Comparison of ENCODE assay signal across 1 cellular context in genomic region chr14:70004791-70005190, GRCh38.
TF ChIP-seq lines count a peak whose summit lies in the region.

No MANE protein-coding gene starts in this region.

TF ChIP-seq in HepG2, 621 proteins besides CTCF, POLR2A, EP300 and RAD21 (continued from another document):
- TF ChIP-seq HOXA9 (CRISPR knock-in tag; IDR thresholded peaks at IDR 0.05; ENCODE audit: borderline replicate concordance) (0 out of 2 replicates have a peak, but pooled peaks have one; percentile 40), ZFP82 (CRISPR knock-in tag; IDR thresholded peaks at IDR 0.05; ENCODE audit: borderline replicate concordance) (0 out of 2 replicates have a peak, but pooled peaks have one; percentile 60), CHD4 (IDR thresholded peaks at IDR 0.05; ENCODE audit: borderline replicate concordance, low read length) (peak; percentile 29; the same call in 1 of the 2 replicates), MYNN (CRISPR knock-in tag; IDR thresholded peaks at IDR 0.05; ENCODE audit: low read depth) (no peak), DR1 (CRISPR knock-in tag; IDR thresholded peaks at IDR 0.05) (no peak), MBNL3 (CRISPR knock-in tag; conservative IDR thresholded peaks at IDR 0.05) (no peak)
